ENCODE assay signal across 21 cellular contexts in genomic region chr19:17796838-17797168, GRCh38. TPM values are rescaled to one million over a fixed set of nuclear protein-coding genes. Genes with fewer than 3 reads are reported as not detected.
DNase-seq lines count a peak whose midpoint lies in the region; ATAC-seq, FAIRE-seq and TF ChIP-seq lines count a peak whose summit lies in the region.
"Had no signal": no experiment of that assay in that cellular context is flagged by ENCODE, and none has a peak within 500 bp of the region (broad histone marks: within the 10 kb centered on the region; RNA-seq: fewer than 3 reads in every experiment).

No MANE protein-coding gene starts in this region.

- no peaks in the 10 kb centered on the region for H3K9me3 ChIP-seq in H1 (ENCODE audit: insufficient read depth in 2 of 2, low read depth in 1 of 2, low read length in 1 of 2)
- H3K9me3 ChIP-seq: adrenal gland had no signal

- no peak for FAIRE-seq in H1 (lab: Jason Lieb, UNC)
- FAIRE-seq: A204.1, urothelium cell line had no signal

- H2AFZ ChIP-seq in H1 (ENCODE audit: low read length): no peak overlapping the region

- H3K18ac ChIP-seq in H1 (ENCODE audit: extremely low read depth, low read length): no peak overlapping the region

- H4K20me1 ChIP-seq in H1 (replicated peaks in 1 of 2; ENCODE audit: control insufficient read depth in 1 of 2, insufficient read depth in 2 of 2, low read length in 2 of 2): no peaks in the 10 kb centered on the region

- H2BK5ac ChIP-seq in H1 (ENCODE audit: low read depth, low read length): no peak overlapping the region

- WGBS in H1 (ENCODE audit: extremely low coverage in 1 of 2, insufficient coverage in 1 of 2, insufficient read length in 1 of 2, insufficient replicate concordance in 2 of 2, low coverage in 1 of 2, low lambda C conversion rate in 2 of 2, missing lambda C conversion rate in 1 of 2), 2 experiments: 91% methylated on average over 1 of the region's 1 CpG; no CpG with 5 or more reads in 1 of the 2 experiments

- H3K36me3 Mint-ChIP-seq in activated CD4-positive, alpha-beta memory T cell treated with anti-CD3 and anti-CD28 coated beads for 36 hours: no peaks in the 10 kb centered on the region
- no peaks in the 10 kb centered on the region for H3K36me3 Mint-ChIP-seq in activated CD4-positive, alpha-beta memory T cell treated with anti-CD3 and anti-CD28 coated beads, Interleukin-2, amount 10 ng/mL, durations not matched to agents 7 days and 5 days (ENCODE audit: low read depth)
- no peaks in the 10 kb centered on the region for H3K36me3 Mint-ChIP-seq in stimulated activated effector memory CD8-positive, alpha-beta T cell treated with anti-CD3 and anti-CD28 coated beads, Interleukin-12 subunit alpha, Interleukin-12 subunit beta, amount 100 ng/mL, for 72 hours

- H4K8ac ChIP-seq in H1 (ENCODE audit: extremely low read depth, insufficient read depth, low read length): no peak overlapping the region

- no peak overlapping the region for H3K4me3 ChIP-seq in H1 (ENCODE audit: extremely low read depth in 1 of 4, insufficient read depth in 2 of 4, low read depth in 3 of 4, low read length in 4 of 4)
- H3K4me3 ChIP-seq: adrenal gland had no signal

- CTCF ChIA-PET in activated CD4-positive, alpha-beta memory T cell treated with anti-CD3 and anti-CD28 coated beads for 36 hours (lab: Charles Lee): interaction anchor here (1.7 kb wide), 2 partner anchors 12 to 14 kb away, joined by 4 to 6 read pairs; no protein-coding TSS in a partner anchor
- CTCF ChIA-PET in activated CD4-positive, alpha-beta memory T cell treated with anti-CD3 and anti-CD28 coated beads, Interleukin-2, amount 10 ng/mL, durations not matched to agents 7 days and 5 days (lab: Charles Lee): interaction anchor here (1.2 kb wide), 2 partner anchors 13 to 14 kb away, joined by 3 to 5 read pairs; no protein-coding TSS in a partner anchor
- CTCF ChIA-PET in H1 (lab: Charles Lee; ENCODE audit: partially characterized antibody): interaction anchor here (0.6 to 1.1 kb wide), 2 partner anchors 135 to 233 kb away, joined by 3 read pairs; no protein-coding TSS in a partner anchor

- H3K56ac ChIP-seq in H1 (replicated peaks; ENCODE audit: insufficient read length, low read depth, low read length): no peak overlapping the region

- H3K36me3 ChIP-seq in H1 (ENCODE audit: control insufficient read depth in 2 of 4, insufficient read depth in 4 of 4, low read length in 3 of 4): no peaks in the 10 kb centered on the region
- H3K36me3 ChIP-seq: adrenal gland had no signal

- no peak overlapping the region for H2AK5ac ChIP-seq in H1 (ENCODE audit: low read depth, low read length)

- H3K4ac ChIP-seq in H1 (replicated peaks; ENCODE audit: insufficient read length, low read depth, low read length): no peak overlapping the region

- DNase-seq in activated CD4-positive, alpha-beta memory T cell treated with anti-CD3 and anti-CD28 coated beads for 36 hours: no peak
- no peak for DNase-seq in activated CD4-positive, alpha-beta memory T cell treated with anti-CD3 and anti-CD28 coated beads, Interleukin-2, amount 10 ng/mL, durations not matched to agents 7 days and 5 days
- no peak for DNase-seq in H1 (ENCODE audit: low read depth in 1 of 2, low spot score in 2 of 2)
- no peak for DNase-seq in stimulated activated effector memory CD8-positive, alpha-beta T cell treated with anti-CD3 and anti-CD28 coated beads, Interleukin-12 subunit alpha, Interleukin-12 subunit beta, amount 100 ng/mL, for 72 hours (ENCODE audit: low spot score in 2 of 2)
- DNase-seq: activated CD8-positive, alpha-beta T cell treated with anti-CD3 and anti-CD28 coated beads, Interleukin-2, amount 10 ng/mL, durations not matched to agents 7 days and 5 days; adrenal gland; C1 segment of cervical spinal cord; caudate nucleus; DMS153; hypothalamus; NCI-H1092; NCI-H510A treated with DMSO at 0.1 percent for 48 hours; nephron progenitor cell; Right ventricle myocardium superior; stimulated activated naive CD8-positive, alpha-beta T cell treated with anti-CD3 and anti-CD28 coated beads, Interleukin-15, amount 100 ng/mL, for 72 hours had no signal

- intact Hi-C loops in activated CD4-positive, alpha-beta memory T cell treated with anti-CD3 and anti-CD28 coated beads for 36 hours (cut with micrococcal nuclease): loop anchor here (2.0 kb wide), 1 partner anchor 50 kb away; the partner anchor contains the start of gene JAK3

- H2BK15ac ChIP-seq in H1 (ENCODE audit: low read length): no peak overlapping the region

- peak overlapping the region; percentile 51 for H3K27ac Mint-ChIP-seq in activated CD4-positive, alpha-beta memory T cell treated with anti-CD3 and anti-CD28 coated beads for 36 hours
- no peak overlapping the region for H3K27ac Mint-ChIP-seq in activated CD4-positive, alpha-beta memory T cell treated with anti-CD3 and anti-CD28 coated beads, Interleukin-2, amount 10 ng/mL, durations not matched to agents 7 days and 5 days
- H3K27ac Mint-ChIP-seq in stimulated activated effector memory CD8-positive, alpha-beta T cell treated with anti-CD3 and anti-CD28 coated beads, Interleukin-12 subunit alpha, Interleukin-12 subunit beta, amount 100 ng/mL, for 72 hours: peak overlapping the region; percentile 34
- H3K27ac Mint-ChIP-seq: activated CD8-positive, alpha-beta T cell treated with anti-CD3 and anti-CD28 coated beads, Interleukin-2, amount 10 ng/mL, durations not matched to agents 7 days and 5 days; nephron progenitor cell; stimulated activated naive CD8-positive, alpha-beta T cell treated with anti-CD3 and anti-CD28 coated beads, Interleukin-15, amount 100 ng/mL, for 72 hours had no signal

- no peak overlapping the region for H3K4me3 Mint-ChIP-seq in activated CD4-positive, alpha-beta memory T cell treated with anti-CD3 and anti-CD28 coated beads for 36 hours
- no peak overlapping the region for H3K4me3 Mint-ChIP-seq in activated CD4-positive, alpha-beta memory T cell treated with anti-CD3 and anti-CD28 coated beads, Interleukin-2, amount 10 ng/mL, durations not matched to agents 7 days and 5 days
- no peak overlapping the region for H3K4me3 Mint-ChIP-seq in stimulated activated effector memory CD8-positive, alpha-beta T cell treated with anti-CD3 and anti-CD28 coated beads, Interleukin-12 subunit alpha, Interleukin-12 subunit beta, amount 100 ng/mL, for 72 hours
- H3K4me3 Mint-ChIP-seq: activated CD8-positive, alpha-beta T cell treated with anti-CD3 and anti-CD28 coated beads, Interleukin-2, amount 10 ng/mL, durations not matched to agents 7 days and 5 days; nephron progenitor cell had no signal

- no peak overlapping the region for H2BK12ac ChIP-seq in H1 (ENCODE audit: low read depth, low read length)

- no peak overlapping the region for H4K91ac ChIP-seq in H1 (replicated peaks; ENCODE audit: insufficient read length, low read length)

- no peak for ATAC-seq in stimulated activated effector memory CD8-positive, alpha-beta T cell treated with anti-CD3 and anti-CD28 coated beads, Interleukin-12 subunit alpha, Interleukin-12 subunit beta, amount 100 ng/mL, for 72 hours
- ATAC-seq in HG02884 (IDR thresholded peaks at IDR 0.05; ENCODE audit: unreplicated experiment) (no peak), GM19452 (IDR thresholded peaks at IDR 0.05; ENCODE audit: unreplicated experiment) (no peak)
- ATAC-seq: activated CD8-positive, alpha-beta T cell treated with anti-CD3 and anti-CD28 coated beads, Interleukin-2, amount 10 ng/mL, durations not matched to agents 7 days and 5 days had no signal

- peaks cover 12% of the 10 kb centered on the region; the same call in 1 of the 2 replicates for H3K23me2 ChIP-seq in H1 (ENCODE audit: low read depth, low read length)

- no peak for TF ChIP-seq POLR2A in H1 (IDR thresholded peaks at IDR 0.05; ENCODE audit: control extremely low read depth in 1 of 2, low read depth in 2 of 2, low read length in 2 of 2)

- H3K4me2 ChIP-seq in H1 (ENCODE audit: insufficient read depth in 1 of 2, low read depth in 2 of 2, low read length in 2 of 2): no peak overlapping the region
- H3K4me2 ChIP-seq: KMS-11 had no signal

- H2BK20ac ChIP-seq in H1 (ENCODE audit: low read length): no peak overlapping the region

- POLR2A ChIA-PET in activated CD4-positive, alpha-beta memory T cell treated with anti-CD3 and anti-CD28 coated beads for 36 hours (lab: Charles Lee): no interaction called here
- POLR2A ChIA-PET in activated CD4-positive, alpha-beta memory T cell treated with anti-CD3 and anti-CD28 coated beads, Interleukin-2, amount 10 ng/mL, durations not matched to agents 7 days and 5 days (lab: Charles Lee): interaction anchor here (1.1 to 1.2 kb wide), 3 partner anchors 53 to 59 kb away, joined by 3 to 5 read pairs (median 3); no protein-coding TSS in a partner anchor
- POLR2A ChIA-PET in H1 (lab: Charles Lee; ENCODE audit: partially characterized antibody): interaction anchor here (3.7 kb wide), 1 partner anchor 63 kb away, joined by 12 read pairs; the partner anchor contains the start of gene RPL18A

- no peak for TF ChIP-seq CTCF in H1 (IDR thresholded peaks at IDR 0.05; ENCODE audit: control extremely low read depth in 1 of 3, insufficient read depth in 1 of 3, low read depth in 1 of 3, low read length in 3 of 3)

- TF ChIP-seq RAD21 in H1 (IDR thresholded peaks at IDR 0.05 in 1 of 2, conservative IDR thresholded peaks at IDR 0.05 in 1 of 2; ENCODE audit: low read depth in 2 of 2, low read length in 2 of 2): no peak

- H3K23ac ChIP-seq in H1 (ENCODE audit: insufficient read length): no peak overlapping the region

- no peak overlapping the region for H3K27ac ChIP-seq in H1 (ENCODE audit: low read depth, low read length)
- H3K27ac ChIP-seq: adrenal gland, KMS-11 had no signal

- no peak overlapping the region for H3K9ac ChIP-seq in H1 (replicated peaks in 1 of 4; ENCODE audit: extremely low read depth in 1 of 4, low read depth in 3 of 4, low read length in 3 of 4)
- H3K9ac ChIP-seq: KMS-11 had no signal

- no peak overlapping the region for H3K14ac ChIP-seq in H1 (ENCODE audit: insufficient read length)

- no peak overlapping the region for H4K5ac ChIP-seq in H1 (ENCODE audit: insufficient read length, low read depth, low read length)

- peaks cover 41% of the 10 kb centered on the region for H3K4me1 Mint-ChIP-seq in activated CD4-positive, alpha-beta memory T cell treated with anti-CD3 and anti-CD28 coated beads for 36 hours (ENCODE audit: low read depth)
- peaks cover 43% of the 10 kb centered on the region for H3K4me1 Mint-ChIP-seq in activated CD4-positive, alpha-beta memory T cell treated with anti-CD3 and anti-CD28 coated beads, Interleukin-2, amount 10 ng/mL, durations not matched to agents 7 days and 5 days
- H3K4me1 Mint-ChIP-seq in stimulated activated effector memory CD8-positive, alpha-beta T cell treated with anti-CD3 and anti-CD28 coated beads, Interleukin-12 subunit alpha, Interleukin-12 subunit beta, amount 100 ng/mL, for 72 hours: peaks cover 11% of the 10 kb centered on the region

- H2BK120ac ChIP-seq in H1 (replicated peaks; ENCODE audit: low read depth, low read length): no peak overlapping the region

- no peaks in the 10 kb centered on the region for H3K79me2 ChIP-seq in H1 (ENCODE audit: control insufficient read depth in 1 of 2, insufficient read depth in 2 of 2, low read length in 2 of 2)

- H3K79me1 ChIP-seq in H1 (ENCODE audit: low read depth, low read length): no peaks in the 10 kb centered on the region

- peaks cover 5% of the 10 kb centered on the region for H3K27me3 Mint-ChIP-seq in activated CD4-positive, alpha-beta memory T cell treated with anti-CD3 and anti-CD28 coated beads for 36 hours
- H3K27me3 Mint-ChIP-seq in activated CD4-positive, alpha-beta memory T cell treated with anti-CD3 and anti-CD28 coated beads, Interleukin-2, amount 10 ng/mL, durations not matched to agents 7 days and 5 days: peaks cover 20% of the 10 kb centered on the region
- H3K27me3 Mint-ChIP-seq: stimulated activated naive CD8-positive, alpha-beta T cell treated with anti-CD3 and anti-CD28 coated beads, Interleukin-15, amount 100 ng/mL, for 72 hours had no signal

- peaks cover 0 to 9% (median 7%) of the 10 kb centered on the region in 4 experiments; a peak in 6 of 7 replicates for H3K27me3 ChIP-seq in H1 (replicated peaks in 1 of 4; ENCODE audit: control insufficient read depth in 3 of 4, extremely low read depth in 1 of 4, insufficient read depth in 3 of 4, low read length in 3 of 4)

- TF ChIP-seq EP300 in H1 (IDR thresholded peaks at IDR 0.05; ENCODE audit: borderline replicate concordance in 1 of 2, low read depth in 2 of 2, low read length in 2 of 2): no peak

- no peaks in the 10 kb centered on the region for H3K9me3 Mint-ChIP-seq in activated CD4-positive, alpha-beta memory T cell treated with anti-CD3 and anti-CD28 coated beads for 36 hours
- no peaks in the 10 kb centered on the region for H3K9me3 Mint-ChIP-seq in activated CD4-positive, alpha-beta memory T cell treated with anti-CD3 and anti-CD28 coated beads, Interleukin-2, amount 10 ng/mL, durations not matched to agents 7 days and 5 days
- H3K9me3 Mint-ChIP-seq in stimulated activated effector memory CD8-positive, alpha-beta T cell treated with anti-CD3 and anti-CD28 coated beads, Interleukin-12 subunit alpha, Interleukin-12 subunit beta, amount 100 ng/mL, for 72 hours: no peaks in the 10 kb centered on the region
- H3K9me3 Mint-ChIP-seq: nephron progenitor cell; stimulated activated naive CD8-positive, alpha-beta T cell treated with anti-CD3 and anti-CD28 coated beads, Interleukin-15, amount 100 ng/mL, for 72 hours had no signal

- peaks cover 0 to 6% (median 4%) of the 10 kb centered on the region in 4 experiments; a peak in 5 of 7 replicates for H3K4me1 ChIP-seq in H1 (replicated peaks in 1 of 4; ENCODE audit: control insufficient read depth in 3 of 4, insufficient read depth in 4 of 4, low read length in 3 of 4)
- H3K4me1 ChIP-seq: adrenal gland had no signal

RNA-seq across cellular contexts. Expression of gene B3GNT3, which starts 1.9 kb away (rescaled TPM):
- under 1 TPM; 0.26 to 0.34 TPM for total RNA-seq in activated CD4-positive, alpha-beta memory T cell treated with anti-CD3 and anti-CD28 coated beads for 36 hours
- total RNA-seq in activated CD4-positive, alpha-beta memory T cell treated with anti-CD3 and anti-CD28 coated beads, Interleukin-2, amount 10 ng/mL, durations not matched to agents 7 days and 5 days: not detected
- 1.5 and 1.8 TPM in 2 replicates for total RNA-seq in H1 (2021; fragmentation: NEBNext Ultra II Directional; extraction: Animal tissue kit (Norgen Biotek cat#: 25700))
- 1.5 and 2.1 TPM in 2 replicates for polyA plus RNA-seq in H1 (2011; rRNA removed)
- polyA plus RNA-seq in H1 (2011; cell fraction: cytosol; rRNA removed): 0.96 TPM
- polyA plus RNA-seq in H1 (2011; cell fraction: nucleus; rRNA removed): 1.6 TPM
- 0.86 to 2.0 TPM (median 1.5 TPM) in 4 replicates for polyA plus RNA-seq in H1 (2012, experiment 1 of 2)
- polyA plus RNA-seq in H1 (2012, experiment 2 of 2): 1.5 TPM
- polyA plus RNA-seq in H1 (2013, experiment 1 of 2): 2.6 TPM
- 2.9 TPM for polyA plus RNA-seq in H1 (2013, experiment 2 of 2)
- polyA minus RNA-seq in H1 (2011; rRNA and poly(A)+ RNA removed): 1.4 and 1.5 TPM in 2 replicates
- 1.6 TPM for polyA minus RNA-seq in H1 (2011; cell fraction: cytosol; rRNA and poly(A)+ RNA removed)
- polyA minus RNA-seq in H1 (2011; cell fraction: nucleus; rRNA and poly(A)+ RNA removed): 0.60 TPM
- total RNA-seq: Right ventricle myocardium superior had no signal

RNA-seq across cellular contexts. Expression of gene INSL3, which starts 24.5 kb away (rescaled TPM):
- 1 to 10 TPM; 6.8 to 8.3 TPM for total RNA-seq in activated CD4-positive, alpha-beta memory T cell treated with anti-CD3 and anti-CD28 coated beads for 36 hours
- 1 to 10 TPM; 7.9 to 9.0 TPM for total RNA-seq in activated CD4-positive, alpha-beta memory T cell treated with anti-CD3 and anti-CD28 coated beads, Interleukin-2, amount 10 ng/mL, durations not matched to agents 7 days and 5 days
- 0.41 and 1.2 TPM in 2 replicates for total RNA-seq in H1 (2021; fragmentation: NEBNext Ultra II Directional; extraction: Animal tissue kit (Norgen Biotek cat#: 25700))
- 1.1 and 1.5 TPM in 2 replicates for polyA plus RNA-seq in H1 (2011; rRNA removed)
- 0.44 TPM for polyA plus RNA-seq in H1 (2011; cell fraction: cytosol; rRNA removed)
- 1.9 TPM for polyA plus RNA-seq in H1 (2011; cell fraction: nucleus; rRNA removed)
- 1.2 to 1.5 TPM (median 1.4 TPM) in 3 of 4 replicates, not detected in the other for polyA plus RNA-seq in H1 (2012, experiment 1 of 2)
- polyA plus RNA-seq in H1 (2012, experiment 2 of 2): 1.00 TPM
- 0.87 TPM for polyA plus RNA-seq in H1 (2013, experiment 1 of 2)
- polyA plus RNA-seq in H1 (2013, experiment 2 of 2): 1.1 TPM
- 0.69 and 0.71 TPM in 2 replicates for polyA minus RNA-seq in H1 (2011; rRNA and poly(A)+ RNA removed)
- 1.8 TPM for polyA minus RNA-seq in H1 (2011; cell fraction: cytosol; rRNA and poly(A)+ RNA removed)
- not detected for polyA minus RNA-seq in H1 (2011; cell fraction: nucleus; rRNA and poly(A)+ RNA removed)
- total RNA-seq: kidney epithelial cell, Right ventricle myocardium superior had no signal

RNA-seq across cellular contexts. Expression of gene FCHO1, which starts 45.5 kb away (rescaled TPM):
- 10 to 100 TPM; 54.3 to 54.5 TPM for total RNA-seq in activated CD4-positive, alpha-beta memory T cell treated with anti-CD3 and anti-CD28 coated beads for 36 hours
- 10 to 100 TPM; 64.8 to 76.7 TPM for total RNA-seq in activated CD4-positive, alpha-beta memory T cell treated with anti-CD3 and anti-CD28 coated beads, Interleukin-2, amount 10 ng/mL, durations not matched to agents 7 days and 5 days
- total RNA-seq in H1 (2021; fragmentation: NEBNext Ultra II Directional; extraction: Animal tissue kit (Norgen Biotek cat#: 25700)): 25.9 and 27.0 TPM in 2 replicates
- polyA plus RNA-seq in H1 (2011; rRNA removed): 13.0 and 19.5 TPM in 2 replicates
- 7.2 TPM for polyA plus RNA-seq in H1 (2011; cell fraction: cytosol; rRNA removed)
- 18.3 TPM for polyA plus RNA-seq in H1 (2011; cell fraction: nucleus; rRNA removed)
- polyA plus RNA-seq in H1 (2012, experiment 1 of 2): 16.1 to 33.3 TPM (median 30.3 TPM) in 4 replicates
- 31.0 TPM for polyA plus RNA-seq in H1 (2012, experiment 2 of 2)
- 32.3 TPM for polyA plus RNA-seq in H1 (2013, experiment 1 of 2)
- polyA plus RNA-seq in H1 (2013, experiment 2 of 2): 30.1 TPM
- 7.4 and 12.0 TPM in 2 replicates for polyA minus RNA-seq in H1 (2011; rRNA and poly(A)+ RNA removed)
- polyA minus RNA-seq in H1 (2011; cell fraction: cytosol; rRNA and poly(A)+ RNA removed): 10.9 TPM
- polyA minus RNA-seq in H1 (2011; cell fraction: nucleus; rRNA and poly(A)+ RNA removed): 27.5 TPM

RNA-seq across cellular contexts. Expression of gene JAK3, which starts 51.0 kb away (rescaled TPM):
- total RNA-seq in activated CD4-positive, alpha-beta memory T cell treated with anti-CD3 and anti-CD28 coated beads for 36 hours: 100 to 1,000 TPM; 200 to 217 TPM
- 100 to 1,000 TPM; 233 to 237 TPM for total RNA-seq in activated CD4-positive, alpha-beta memory T cell treated with anti-CD3 and anti-CD28 coated beads, Interleukin-2, amount 10 ng/mL, durations not matched to agents 7 days and 5 days
- total RNA-seq in H1 (2021; fragmentation: NEBNext Ultra II Directional; extraction: Animal tissue kit (Norgen Biotek cat#: 25700)): 3.2 and 4.0 TPM in 2 replicates
- 4.7 TPM in 2 replicates for polyA plus RNA-seq in H1 (2011; rRNA removed)
- polyA plus RNA-seq in H1 (2011; cell fraction: cytosol; rRNA removed): 3.2 TPM
- polyA plus RNA-seq in H1 (2011; cell fraction: nucleus; rRNA removed): 4.1 TPM
- polyA plus RNA-seq in H1 (2012, experiment 1 of 2): 2.1 to 3.0 TPM (median 2.5 TPM) in 4 replicates
- polyA plus RNA-seq in H1 (2012, experiment 2 of 2): 1.9 TPM
- 3.3 TPM for polyA plus RNA-seq in H1 (2013, experiment 1 of 2)
- polyA plus RNA-seq in H1 (2013, experiment 2 of 2): 3.3 TPM
- polyA minus RNA-seq in H1 (2011; rRNA and poly(A)+ RNA removed): 3.8 and 4.4 TPM in 2 replicates
- polyA minus RNA-seq in H1 (2011; cell fraction: cytosol; rRNA and poly(A)+ RNA removed): 3.1 TPM
- 2.7 TPM for polyA minus RNA-seq in H1 (2011; cell fraction: nucleus; rRNA and poly(A)+ RNA removed)
